16 cellular contexts compared by ENCODE assay signal in genomic region chr2:128797937-128798336, GRCh38.
DNase-seq lines count a peak whose midpoint lies in the region; ATAC-seq and TF ChIP-seq lines count a peak whose summit lies in the region.
"Had no signal": no experiment of that assay in that cellular context is flagged by ENCODE, and none has a peak within 500 bp of the region (broad histone marks: within the 10 kb centered on the region; RNA-seq: fewer than 3 reads in every experiment).

No MANE protein-coding gene starts in this region.

- WGBS in ovary, 3 donors, result 75 to 78% (median 75%) methylated on average over 6 of the region's 6 CpGs

- H3K4me3 ChIP-seq in coronary artery, result no peak overlapping the region
- no peak overlapping the region for H3K4me3 ChIP-seq in lower lobe of right lung
- H3K4me3 ChIP-seq in ovary, result no peak overlapping the region
- H3K4me3 ChIP-seq: colonic mucosa, transverse colon had no signal

- peak; percentile 38 for DNase-seq in coronary artery (ENCODE audit: low spot score)
- DNase-seq in NCI-H1436 (lab: John Stamatoyannopoulos, UW), result no peak
- DNase-seq in lower lobe of right lung, result no peak
- DNase-seq in erythroblast (lab: John Stamatoyannopoulos, UW), result no peak
- DNase-seq in ovary, result no peak
- DNase-seq: activated B cell treated with CpG ODN at 0.5 μM for 24 hours, activated gamma-delta T cell treated with Interleukin-2 at 50 U/mL for 16 hours, colonic mucosa, GDM1, mesenchymal stem cell, transverse colon had no signal

- TF ChIP-seq POLR2A in erythroblast (IDR thresholded peaks at IDR 0.05; ENCODE audit: low read length), result no peak
- TF ChIP-seq POLR2A in ovary (IDR thresholded peaks at IDR 0.05), result no peak

- H3K4me1 ChIP-seq in lower lobe of right lung (no peaks in the 10 kb centered on the region), ovary (ENCODE audit: insufficient read depth) (no peaks in the 10 kb centered on the region)
- H3K4me1 ChIP-seq: colonic mucosa, transverse colon had no signal

- peak; percentile 65 for ATAC-seq in GM18499 (IDR thresholded peaks at IDR 0.05; ENCODE audit: insufficient read depth, unreplicated experiment)
- ATAC-seq in GM19455 (IDR thresholded peaks at IDR 0.05; ENCODE audit: unreplicated experiment), result peak; percentile 83
- peak; percentile 79 for ATAC-seq in HG02938 (IDR thresholded peaks at IDR 0.05; ENCODE audit: unreplicated experiment)
- ATAC-seq in lower lobe of right lung, result no peak
- ATAC-seq: HCT116 had no signal

- H3K27me3 ChIP-seq in lower lobe of right lung (ENCODE audit: low read depth) (no peaks in the 10 kb centered on the region), ovary (no peaks in the 10 kb centered on the region)
- H3K27me3 ChIP-seq: colonic mucosa, transverse colon had no signal

- H3K27ac ChIP-seq in coronary artery (no peak overlapping the region), lower lobe of right lung (no peak overlapping the region), ovary (no peak overlapping the region)
- H3K27ac ChIP-seq: colonic mucosa, KMS-11, transverse colon had no signal

- no peaks in the 10 kb centered on the region for H3K9me3 ChIP-seq in lower lobe of right lung
- H3K9me3 ChIP-seq in ovary, result no peaks in the 10 kb centered on the region
- H3K9me3 ChIP-seq: colonic mucosa, transverse colon had no signal

- TF ChIP-seq CTCF in coronary artery (IDR thresholded peaks at IDR 0.05), result no peak
- TF ChIP-seq CTCF in lower lobe of right lung (IDR thresholded peaks at IDR 0.05), result no peak
- no peak for TF ChIP-seq CTCF in ovary (IDR thresholded peaks at IDR 0.05)

- H3K36me3 ChIP-seq in lower lobe of right lung (no peaks in the 10 kb centered on the region), ovary (no peaks in the 10 kb centered on the region)
- H3K36me3 ChIP-seq: colonic mucosa, transverse colon had no signal

- TF ChIP-seq EP300 in ovary (IDR thresholded peaks at IDR 0.05), result no peak

- intact Hi-C loops in lower lobe of right lung (cut with DNase I), result no loop called here
- intact Hi-C loops in ovary (cut with DNase I), result no loop called here

Comparison
In these comparisons a context has a peak if more than half of its experiments do, and no peak if none do; other contexts are left out.
1. ATAC-seq: peak in GM18499 (single experiment), GM19455 (single experiment) and HG02938 (single experiment); none in lower lobe of right lung (0 of 2).